In genomic region chr2:236526459-236527197, GRCh38 we compare ENCODE assay signal across 18 cellular contexts. TPM values are rescaled to one million over a fixed set of nuclear protein-coding genes. Genes with fewer than 3 reads are reported as not detected.
"Had no signal": no experiment of that assay in that cellular context is flagged by ENCODE, and none has a peak within 500 bp of the region (broad histone marks: within the 10 kb centered on the region; RNA-seq: fewer than 3 reads in every experiment).

No MANE protein-coding gene starts in this region.

- H3K27me3 ChIP-seq: colonic mucosa, spleen, transverse colon had no signal

- ATAC-seq: activated T-cell treated with anti-CD3 and anti-CD28 coated beads, Interleukin-2, amount 50 U/mL, for 4 hours; left ventricle myocardium superior; right cardiac atrium had no signal

- H3K36me3 Mint-ChIP-seq: activated naive CD8-positive, alpha-beta T cell had no signal

- H3K4me3 ChIP-seq: colonic mucosa, spleen, transverse colon had no signal

- FAIRE-seq: frontal cortex, keratinocyte had no signal

- H3K36me3 ChIP-seq: colonic mucosa, spleen, transverse colon had no signal

- DNase-seq: activated CD4-positive, alpha-beta T cell treated with anti-CD3 and anti-CD28 coated beads for 1 hour; activated CD4-positive, alpha-beta T cell treated with anti-CD3 and anti-CD28 coated beads, Interleukin-2, amount 50 U/mL, for 48 hours; activated effector memory CD4-positive, alpha-beta T cell treated with anti-CD3 and anti-CD28 coated beads, Interleukin-2, amount 50 U/mL, for 16 hours; activated T-cell treated with anti-CD3 and anti-CD28 coated beads, Interleukin-2, amount 50 U/mL, for 4 hours; colonic mucosa; effector CD4-positive, alpha-beta T cell; left ventricle myocardium superior; nucleus accumbens; right cardiac atrium; spleen; stimulated activated CD4-positive, alpha-beta T cell treated with anti-CD3 and anti-CD28 coated beads, Interleukin-1b, Interleukin-23, amount 100 ng/mL, for 48 hours; stimulated activated naive CD4-positive, alpha-beta T cell; substantia nigra; transverse colon had no signal

- H3K4me1 ChIP-seq: colonic mucosa, transverse colon had no signal

- H3K27ac Mint-ChIP-seq: activated naive CD8-positive, alpha-beta T cell had no signal

- H3K4me3 Mint-ChIP-seq: activated naive CD8-positive, alpha-beta T cell; activated T-cell treated with anti-CD3 and anti-CD28 coated beads, Interleukin-2, amount 50 U/mL, for 4 hours had no signal

- H3K9me3 Mint-ChIP-seq: activated T-cell treated with anti-CD3 and anti-CD28 coated beads, Interleukin-2, amount 50 U/mL, for 4 hours had no signal

- H3K27ac ChIP-seq: colonic mucosa, spleen had no signal

- H3K9me3 ChIP-seq: colonic mucosa, spleen, transverse colon had no signal

RNA-seq across cellular contexts. Expression of gene ACKR3, which starts 43.0 kb away (rescaled TPM):
- total RNA-seq: myocyte had no signal
